Comparison of ENCODE assay signal across 1 cellular context in the genomic region with DNA sequence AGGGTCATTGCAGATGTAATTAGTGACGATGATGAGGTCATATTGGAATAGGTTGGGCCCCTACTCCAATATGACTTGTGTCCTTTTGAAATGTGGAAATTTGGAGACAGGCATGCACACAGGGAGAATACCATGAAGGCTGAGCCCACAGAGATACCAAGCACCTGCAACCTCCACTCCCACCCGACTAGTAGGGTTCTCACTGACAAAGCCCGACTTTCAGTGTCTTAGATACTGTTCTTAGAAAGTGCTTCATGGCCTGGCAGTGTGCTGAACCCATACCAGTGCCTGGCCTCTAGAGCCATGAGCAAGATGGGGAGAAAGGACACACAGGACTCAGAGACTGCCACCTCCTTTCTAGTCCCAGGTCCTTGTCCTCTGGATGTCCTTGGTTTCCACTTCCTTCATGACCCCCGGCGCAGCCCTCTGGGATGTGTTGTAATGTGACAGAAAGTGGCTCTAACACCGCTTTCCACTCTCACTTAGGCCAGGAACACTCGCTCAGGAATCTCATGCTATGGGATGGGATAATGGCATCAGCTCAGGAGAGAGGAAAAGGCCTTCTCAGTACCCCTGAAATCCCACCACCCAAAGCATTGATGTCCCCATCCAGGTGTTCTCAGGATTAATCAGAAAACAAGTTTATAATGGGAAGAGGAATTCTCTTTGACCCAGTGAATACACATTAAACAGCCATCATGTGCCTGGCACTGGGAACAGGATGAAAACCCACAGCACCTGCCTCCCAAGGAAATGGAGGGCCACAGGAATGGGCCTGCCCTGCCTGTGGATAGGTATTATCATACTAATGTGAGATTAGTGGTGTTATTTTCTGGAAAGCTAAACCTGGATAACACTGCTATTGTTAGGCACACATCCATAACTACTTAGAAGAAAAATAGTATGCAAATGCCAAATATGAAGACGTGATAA.
TF ChIP-seq lines count a peak whose summit lies in the region.

No MANE protein-coding gene starts in this region.

TF ChIP-seq in WTC11, 78 proteins besides CTCF, POLR2A, EP300 and RAD21 (continued from another document):
- TF ChIP-seq ESRRA (CRISPR knock-in tag; IDR thresholded peaks at IDR 0.05; ENCODE audit: borderline replicate concordance) (no peak), NR2C2 (CRISPR knock-in tag; IDR thresholded peaks at IDR 0.05) (no peak), CREM (CRISPR knock-in tag; IDR thresholded peaks at IDR 0.05) (no peak), HMGXB4 (CRISPR knock-in tag; IDR thresholded peaks at IDR 0.05) (no peak), NFATC4 (CRISPR knock-in tag; IDR thresholded peaks at IDR 0.05) (no peak), ZNF281 (CRISPR knock-in tag; IDR thresholded peaks at IDR 0.05) (no peak)
- TF ChIP-seq, protein P1, sequence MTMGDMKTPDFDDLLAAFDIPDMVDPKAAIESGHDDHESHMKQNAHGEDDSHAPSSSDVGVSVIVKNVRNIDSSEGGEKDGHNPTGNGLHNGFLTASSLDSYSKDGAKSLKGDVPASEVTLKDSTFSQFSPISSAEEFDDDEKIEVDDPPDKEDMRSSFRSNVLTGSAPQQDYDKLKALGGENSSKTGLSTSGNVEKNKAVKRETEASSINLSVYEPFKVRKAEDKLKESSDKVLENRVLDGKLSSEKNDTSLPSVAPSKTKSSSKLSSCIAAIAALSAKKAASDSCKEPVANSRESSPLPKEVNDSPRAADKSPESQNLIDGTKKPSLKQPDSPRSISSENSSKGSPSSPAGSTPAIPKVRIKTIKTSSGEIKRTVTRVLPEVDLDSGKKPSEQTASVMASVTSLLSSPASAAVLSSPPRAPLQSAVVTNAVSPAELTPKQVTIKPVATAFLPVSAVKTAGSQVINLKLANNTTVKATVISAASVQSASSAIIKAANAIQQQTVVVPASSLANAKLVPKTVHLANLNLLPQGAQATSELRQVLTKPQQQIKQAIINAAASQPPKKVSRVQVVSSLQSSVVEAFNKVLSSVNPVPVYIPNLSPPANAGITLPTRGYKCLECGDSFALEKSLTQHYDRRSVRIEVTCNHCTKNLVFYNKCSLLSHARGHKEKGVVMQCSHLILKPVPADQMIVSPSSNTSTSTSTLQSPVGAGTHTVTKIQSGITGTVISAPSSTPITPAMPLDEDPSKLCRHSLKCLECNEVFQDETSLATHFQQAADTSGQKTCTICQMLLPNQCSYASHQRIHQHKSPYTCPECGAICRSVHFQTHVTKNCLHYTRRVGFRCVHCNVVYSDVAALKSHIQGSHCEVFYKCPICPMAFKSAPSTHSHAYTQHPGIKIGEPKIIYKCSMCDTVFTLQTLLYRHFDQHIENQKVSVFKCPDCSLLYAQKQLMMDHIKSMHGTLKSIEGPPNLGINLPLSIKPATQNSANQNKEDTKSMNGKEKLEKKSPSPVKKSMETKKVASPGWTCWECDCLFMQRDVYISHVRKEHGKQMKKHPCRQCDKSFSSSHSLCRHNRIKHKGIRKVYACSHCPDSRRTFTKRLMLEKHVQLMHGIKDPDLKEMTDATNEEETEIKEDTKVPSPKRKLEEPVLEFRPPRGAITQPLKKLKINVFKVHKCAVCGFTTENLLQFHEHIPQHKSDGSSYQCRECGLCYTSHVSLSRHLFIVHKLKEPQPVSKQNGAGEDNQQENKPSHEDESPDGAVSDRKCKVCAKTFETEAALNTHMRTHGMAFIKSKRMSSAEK (CRISPR knock-in tag; IDR thresholded peaks at IDR 0.05; ENCODE audit: borderline replicate concordance) = no peak
- TF ChIP-seq, protein P2, sequence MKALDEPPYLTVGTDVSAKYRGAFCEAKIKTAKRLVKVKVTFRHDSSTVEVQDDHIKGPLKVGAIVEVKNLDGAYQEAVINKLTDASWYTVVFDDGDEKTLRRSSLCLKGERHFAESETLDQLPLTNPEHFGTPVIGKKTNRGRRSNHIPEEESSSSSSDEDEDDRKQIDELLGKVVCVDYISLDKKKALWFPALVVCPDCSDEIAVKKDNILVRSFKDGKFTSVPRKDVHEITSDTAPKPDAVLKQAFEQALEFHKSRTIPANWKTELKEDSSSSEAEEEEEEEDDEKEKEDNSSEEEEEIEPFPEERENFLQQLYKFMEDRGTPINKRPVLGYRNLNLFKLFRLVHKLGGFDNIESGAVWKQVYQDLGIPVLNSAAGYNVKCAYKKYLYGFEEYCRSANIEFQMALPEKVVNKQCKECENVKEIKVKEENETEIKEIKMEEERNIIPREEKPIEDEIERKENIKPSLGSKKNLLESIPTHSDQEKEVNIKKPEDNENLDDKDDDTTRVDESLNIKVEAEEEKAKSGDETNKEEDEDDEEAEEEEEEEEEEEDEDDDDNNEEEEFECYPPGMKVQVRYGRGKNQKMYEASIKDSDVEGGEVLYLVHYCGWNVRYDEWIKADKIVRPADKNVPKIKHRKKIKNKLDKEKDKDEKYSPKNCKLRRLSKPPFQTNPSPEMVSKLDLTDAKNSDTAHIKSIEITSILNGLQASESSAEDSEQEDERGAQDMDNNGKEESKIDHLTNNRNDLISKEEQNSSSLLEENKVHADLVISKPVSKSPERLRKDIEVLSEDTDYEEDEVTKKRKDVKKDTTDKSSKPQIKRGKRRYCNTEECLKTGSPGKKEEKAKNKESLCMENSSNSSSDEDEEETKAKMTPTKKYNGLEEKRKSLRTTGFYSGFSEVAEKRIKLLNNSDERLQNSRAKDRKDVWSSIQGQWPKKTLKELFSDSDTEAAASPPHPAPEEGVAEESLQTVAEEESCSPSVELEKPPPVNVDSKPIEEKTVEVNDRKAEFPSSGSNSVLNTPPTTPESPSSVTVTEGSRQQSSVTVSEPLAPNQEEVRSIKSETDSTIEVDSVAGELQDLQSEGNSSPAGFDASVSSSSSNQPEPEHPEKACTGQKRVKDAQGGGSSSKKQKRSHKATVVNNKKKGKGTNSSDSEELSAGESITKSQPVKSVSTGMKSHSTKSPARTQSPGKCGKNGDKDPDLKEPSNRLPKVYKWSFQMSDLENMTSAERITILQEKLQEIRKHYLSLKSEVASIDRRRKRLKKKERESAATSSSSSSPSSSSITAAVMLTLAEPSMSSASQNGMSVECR (CRISPR knock-in tag; IDR thresholded peaks at IDR 0.05; ENCODE audit: borderline replicate concordance) = no peak
